ENCODE assay signal across 8 cellular contexts in the genomic region with DNA sequence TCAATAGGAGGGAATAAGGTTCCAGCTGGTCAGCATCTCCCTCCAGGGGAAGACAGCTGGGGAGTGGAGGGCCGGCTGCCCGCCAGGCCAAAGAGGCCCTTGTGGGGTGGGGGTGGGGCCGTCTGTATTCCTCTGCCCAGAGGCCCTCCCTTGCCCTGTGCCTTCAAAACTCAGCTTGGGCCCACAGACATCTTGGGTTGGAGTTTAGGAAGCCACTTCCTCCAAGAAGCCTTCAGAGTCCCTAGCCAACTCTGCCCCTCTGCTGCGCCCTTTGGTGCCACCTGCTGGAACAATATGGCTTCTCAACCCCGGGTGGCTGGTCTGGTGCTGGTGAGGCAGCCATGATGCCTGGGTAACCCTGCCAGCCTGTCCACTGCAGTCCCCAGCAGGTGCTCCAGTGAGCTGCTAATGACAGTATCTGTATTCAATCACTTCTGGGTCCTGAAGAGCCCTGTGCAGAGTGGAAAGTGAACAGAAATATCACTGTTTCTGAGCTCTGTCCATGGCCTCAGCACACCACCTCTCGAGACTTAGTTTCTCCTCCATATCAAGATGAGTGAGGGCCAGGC. TPM values are rescaled to one million over a fixed set of nuclear protein-coding genes. Genes with fewer than 3 reads are reported as not detected.
DNase-seq lines count a peak whose midpoint lies in the region; ATAC-seq and TF ChIP-seq lines count a peak whose summit lies in the region.

No MANE protein-coding gene starts in this region.

- H2BK120ac ChIP-seq in neuronal stem cell (ENCODE audit: low read depth, low read length) = no peak overlapping the region

- no peak overlapping the region for H3K27ac ChIP-seq in KMS-11
- H3K27ac ChIP-seq in neuronal stem cell (replicated peaks; ENCODE audit: low read length) = no peak overlapping the region

- peak overlapping the region; percentile 22 for H2AK5ac ChIP-seq in neuronal stem cell (ENCODE audit: low read depth, low read length)

- ATAC-seq in activated CD4-positive, alpha-beta T cell treated with anti-CD3 and anti-CD28 coated beads for 36 hours = peak; percentile 99
- no peak for ATAC-seq in HG02763 (IDR thresholded peaks at IDR 0.05; ENCODE audit: unreplicated experiment)
- no peak for ATAC-seq in GM19467 (IDR thresholded peaks at IDR 0.05; ENCODE audit: unreplicated experiment)
- ATAC-seq in GM21381 (IDR thresholded peaks at IDR 0.05; ENCODE audit: unreplicated experiment) = no peak

- H3K9me3 Mint-ChIP-seq in activated CD4-positive, alpha-beta T cell treated with anti-CD3 and anti-CD28 coated beads for 36 hours (ENCODE audit: low read depth) = no peaks in the 10 kb centered on the region

- intact Hi-C loops in activated CD4-positive, alpha-beta T cell treated with anti-CD3 and anti-CD28 coated beads for 36 hours (cut with DNase I, micrococcal nuclease) = loop anchor here (1.0 kb wide), 1 partner anchor 19 kb away; no protein-coding TSS in a partner anchor

- H3K4me1 Mint-ChIP-seq in activated CD4-positive, alpha-beta T cell treated with anti-CD3 and anti-CD28 coated beads for 36 hours = no peaks in the 10 kb centered on the region

- CTCF ChIA-PET in activated CD4-positive, alpha-beta T cell treated with anti-CD3 and anti-CD28 coated beads for 36 hours (lab: Charles Lee) = interaction anchor here (0.6 to 2.9 kb wide), 21 partner anchors 9 to 318 kb away, joined by 3 to 25 read pairs (median 4); a partner anchor contains a TSS

- H3K4me2 ChIP-seq in KMS-11 (no peak overlapping the region), neuronal stem cell (ENCODE audit: insufficient read depth, low read length, poor library complexity, severe bottlenecking) (no peak overlapping the region)

- POLR2A ChIA-PET in activated CD4-positive, alpha-beta T cell treated with anti-CD3 and anti-CD28 coated beads for 36 hours (lab: Charles Lee) = no interaction called here

- H3K14ac ChIP-seq in neuronal stem cell (ENCODE audit: low read length) = peak overlapping the region; percentile 6

- no peaks in the 10 kb centered on the region for H3K36me3 ChIP-seq in KMS-11 (ENCODE audit: insufficient read depth)
- H3K36me3 ChIP-seq in neuronal stem cell (replicated peaks in 1 of 2; ENCODE audit: control insufficient read depth in 2 of 2, insufficient read depth in 2 of 2, low read length in 2 of 2) = peaks cover 0 to 41% of the 10 kb centered on the region in 2 donors

- H2BK12ac ChIP-seq in neuronal stem cell (ENCODE audit: low read length) = no peak overlapping the region

- no CpG with 5 or more reads among the region's 6 CpGs for WGBS in neuronal stem cell (ENCODE audit: extremely low coverage in 2 of 2, insufficient read length in 2 of 2, insufficient replicate concordance in 1 of 2), 2 donors

- peak overlapping the region; percentile 52 for H3K23ac ChIP-seq in neuronal stem cell (ENCODE audit: low read depth, low read length, poor library complexity)

- H3K4me1 ChIP-seq in KMS-11 (ENCODE audit: low read depth, poor library complexity, severe bottlenecking) (peaks cover 8% of the 10 kb centered on the region), neuronal stem cell (ENCODE audit: control insufficient read depth in 2 of 2, insufficient read depth in 1 of 2, low read depth in 1 of 2, low read length in 2 of 2) (peaks cover 0 to 3% of the 10 kb centered on the region in 2 donors)

- H2BK15ac ChIP-seq in neuronal stem cell (ENCODE audit: low read length) = no peak overlapping the region

- peaks cover 2% of the 10 kb centered on the region for H3K36me3 Mint-ChIP-seq in activated CD4-positive, alpha-beta T cell treated with anti-CD3 and anti-CD28 coated beads for 36 hours (ENCODE audit: low read depth)

- H3K79me2 ChIP-seq in KMS-11 (ENCODE audit: insufficient read depth, low read depth) = no peaks in the 10 kb centered on the region

- H4K91ac ChIP-seq in neuronal stem cell (ENCODE audit: low read depth, low read length, poor library complexity) = no peak overlapping the region

- no peak overlapping the region for H4K8ac ChIP-seq in neuronal stem cell (ENCODE audit: low read depth, low read length)

- H3K9me3 ChIP-seq in neuronal stem cell (replicated peaks in 1 of 2; ENCODE audit: control insufficient read depth in 2 of 2, insufficient read depth in 1 of 2, low read depth in 1 of 2, low read length in 2 of 2) = no peaks in the 10 kb centered on the region

- H3K27me3 ChIP-seq in KMS-11 (ENCODE audit: insufficient read depth, low read depth) = no peaks in the 10 kb centered on the region
- H3K27me3 ChIP-seq in neuronal stem cell (ENCODE audit: control insufficient read depth in 3 of 3, insufficient read depth in 3 of 3, low read depth in 1 of 3, low read length in 3 of 3) = no peaks in the 10 kb centered on the region

- H3K9ac ChIP-seq in KMS-11 (no peak overlapping the region), neuronal stem cell (ENCODE audit: low read depth, low read length, poor library complexity) (peak overlapping the region; percentile 72)

- peak overlapping the region; percentile 78 for H2BK5ac ChIP-seq in neuronal stem cell (ENCODE audit: low read length)

- no peaks in the 10 kb centered on the region for H3K27me3 Mint-ChIP-seq in activated CD4-positive, alpha-beta T cell treated with anti-CD3 and anti-CD28 coated beads for 36 hours

- peak; percentile 72 for DNase-seq in ELF-1 (ENCODE audit: low read depth, low spot score)
- peak; percentile 89 for DNase-seq in activated CD4-positive, alpha-beta T cell treated with anti-CD3 and anti-CD28 coated beads for 36 hours
- DNase-seq in effector CD8-positive, alpha-beta T cell (lab: John Stamatoyannopoulos, UW) = peak; percentile 12
- DNase-seq in neuronal stem cell (ENCODE audit: low spot score) = no peak

- H2AFZ ChIP-seq in KMS-11 (ENCODE audit: low read depth) = no peak overlapping the region
- no peak overlapping the region for H2AFZ ChIP-seq in neuronal stem cell (ENCODE audit: low read length)

- H3K4me3 ChIP-seq in KMS-11 (IDR thresholded peaks at IDR 0.05; ENCODE audit: insufficient read depth, low read depth, low read length) (no peak overlapping the region), neuronal stem cell (ENCODE audit: low read length in 2 of 2) (no peak overlapping the region)

- H3K4ac ChIP-seq in neuronal stem cell (ENCODE audit: low read length) = no peak overlapping the region

- no peak overlapping the region for H3K4me3 Mint-ChIP-seq in activated CD4-positive, alpha-beta T cell treated with anti-CD3 and anti-CD28 coated beads for 36 hours

- peaks cover 4% of the 10 kb centered on the region for H3K79me1 ChIP-seq in neuronal stem cell (ENCODE audit: low read depth, low read length)

- H4K20me1 ChIP-seq in KMS-11 (ENCODE audit: insufficient read depth) = no peaks in the 10 kb centered on the region

- H3K27ac Mint-ChIP-seq in activated CD4-positive, alpha-beta T cell treated with anti-CD3 and anti-CD28 coated beads for 36 hours = no peak overlapping the region

- peak; percentile 76 for TF ChIP-seq CTCF in KMS-11 (conservative IDR thresholded peaks at IDR 0.05; ENCODE audit: low read depth, low read length)

- H3K18ac ChIP-seq in neuronal stem cell (ENCODE audit: low read length) = no peak overlapping the region

RNA-seq across cellular contexts. Expression of a gene that starts 16.7 kb away (rescaled TPM):
- 1 to 10 TPM; 2.0 to 2.2 TPM for total RNA-seq in activated CD4-positive, alpha-beta T cell treated with anti-CD3 and anti-CD28 coated beads for 36 hours
- polyA plus RNA-seq in neuronal stem cell (2013, experiment 1 of 2) = 1.1 TPM
- polyA plus RNA-seq in neuronal stem cell (2013, experiment 2 of 2) = 0.78 TPM

RNA-seq across cellular contexts. Expression of a gene that starts 31.3 kb away (rescaled TPM):
- total RNA-seq in activated CD4-positive, alpha-beta T cell treated with anti-CD3 and anti-CD28 coated beads for 36 hours = under 1 TPM; 0.58 to 0.98 TPM
- polyA plus RNA-seq in neuronal stem cell (2013, experiment 1 of 2) = 4.1 TPM
- 4.7 TPM for polyA plus RNA-seq in neuronal stem cell (2013, experiment 2 of 2)

RNA-seq across cellular contexts. Expression of a gene that starts 33.4 kb away (rescaled TPM):
- 10 to 100 TPM; 16.3 to 17.3 TPM for total RNA-seq in activated CD4-positive, alpha-beta T cell treated with anti-CD3 and anti-CD28 coated beads for 36 hours
- 20.8 TPM for polyA plus RNA-seq in neuronal stem cell (2013, experiment 1 of 2)
- 20.9 TPM for polyA plus RNA-seq in neuronal stem cell (2013, experiment 2 of 2)

RNA-seq across cellular contexts. Expression of a gene that starts 35.8 kb away (rescaled TPM):
- not detected for total RNA-seq in activated CD4-positive, alpha-beta T cell treated with anti-CD3 and anti-CD28 coated beads for 36 hours
- polyA plus RNA-seq in neuronal stem cell (2013, experiment 1 of 2) = not detected
- polyA plus RNA-seq in neuronal stem cell (2013, experiment 2 of 2) = not detected

RNA-seq across cellular contexts. Expression of a gene that starts 54.3 kb away (rescaled TPM):
- total RNA-seq in activated CD4-positive, alpha-beta T cell treated with anti-CD3 and anti-CD28 coated beads for 36 hours = not detected
- polyA plus RNA-seq in neuronal stem cell (2013, experiment 1 of 2) = 20.8 TPM
- 19.8 TPM for polyA plus RNA-seq in neuronal stem cell (2013, experiment 2 of 2)
